Comparison of ENCODE assay signal across 11 cellular contexts in genomic region chr7:158958618-158959017, GRCh38.
DNase-seq lines count a peak whose midpoint lies in the region; ATAC-seq, FAIRE-seq and TF ChIP-seq lines count a peak whose summit lies in the region.
"Had no signal": no experiment of that assay in that cellular context is flagged by ENCODE, and none has a peak within 500 bp of the region (broad histone marks: within the 10 kb centered on the region; RNA-seq: fewer than 3 reads in every experiment).

No MANE protein-coding gene starts in this region.

- no peak overlapping the region for H3K9ac ChIP-seq in KMS-11
- no peak overlapping the region for H3K9ac ChIP-seq in GM12878 (ENCODE audit: control insufficient read depth, insufficient read depth, low read length)

- no peak overlapping the region for H3K27ac Mint-ChIP-seq in Calu3 (ENCODE audit: unreplicated experiment)
- H3K27ac Mint-ChIP-seq in naive thymus-derived CD4-positive, alpha-beta T cell, result peak overlapping the region in 1 of 9 donors; percentile 42

- peak overlapping the region; percentile 77 for H3K4me2 ChIP-seq in KMS-11
- H3K4me2 ChIP-seq in GM12878 (ENCODE audit: control insufficient read depth, insufficient read depth), result 0 out of 2 replicates have a peak overlapping the region, but pooled peaks have one; percentile 77

- H2AFZ ChIP-seq in KMS-11 (ENCODE audit: low read depth), result peak overlapping the region; percentile 62
- no peak overlapping the region for H2AFZ ChIP-seq in GM12878 (ENCODE audit: control insufficient read depth, low read depth, low read length)

- POLR2A ChIA-PET in GM12878 (lab: Charles Lee), result no interaction called here
- POLR2A ChIA-PET in naive thymus-derived CD4-positive, alpha-beta T cell (lab: Charles Lee), result no interaction called here

- H3K9me3 ChIP-seq in GM12878 (replicated peaks; ENCODE audit: control insufficient read depth, insufficient read depth, low read length) (no peaks in the 10 kb centered on the region), ascending aorta (no peaks in the 10 kb centered on the region)
- H3K9me3 ChIP-seq in naive thymus-derived CD4-positive, alpha-beta T cell (ENCODE audit: control insufficient read depth in 2 of 3, low read length in 3 of 3), result no peaks in the 10 kb centered on the region

- no TSS peak for BruUV-seq in Calu3 (replicated peaks; lab: Mats Ljungman, UMichigan)
- BruUV-seq in GM12878 (replicated peaks; lab: Mats Ljungman, UMichigan), result no TSS peak

- H4K20me1 ChIP-seq in KMS-11 (ENCODE audit: insufficient read depth), result no peaks in the 10 kb centered on the region
- H4K20me1 ChIP-seq in GM12878 (ENCODE audit: control insufficient read depth, insufficient read depth), result no peaks in the 10 kb centered on the region

- in situ Hi-C loops in GM12878 (cut with MboI), result no loop called here

- TF ChIP-seq CTCF in Calu3 (IDR thresholded peaks at IDR 0.05; ENCODE audit: unreplicated experiment) (no peak), KMS-11 (conservative IDR thresholded peaks at IDR 0.05; ENCODE audit: low read depth, low read length) (no peak), GM12878 (IDR thresholded peaks at IDR 0.05 in 2 of 3, conservative IDR thresholded peaks at IDR 0.05 in 1 of 3; ENCODE audit: control insufficient read depth in 2 of 3, extremely low read depth in 1 of 3, insufficient read depth in 1 of 3, low read depth in 3 of 3, low read length in 3 of 3) (no peak), ascending aorta (IDR thresholded peaks at IDR 0.05) (no peak), GM20000 (IDR thresholded peaks at IDR 0.05; ENCODE audit: extremely low read depth, missing control alignments) (no peak)

- H3K27me3 Mint-ChIP-seq in Calu3 (ENCODE audit: unreplicated experiment), result peaks cover 15% of the 10 kb centered on the region
- peaks cover 0 to 24% (median 4%) of the 10 kb centered on the region in 5 donors for H3K27me3 Mint-ChIP-seq in naive thymus-derived CD4-positive, alpha-beta T cell

- RAD21 ChIA-PET in GM12878 (lab: Charles Lee; ENCODE audit: unreplicated experiment), result no interaction called here

- CTCF ChIA-PET in Calu3 (lab: Charles Lee), result no interaction called here
- CTCF ChIA-PET in GM12878 (lab: Yijun Ruan, JAX), result no interaction called here
- CTCF ChIA-PET in naive thymus-derived CD4-positive, alpha-beta T cell (lab: Charles Lee), result interaction anchor here (1.7 kb wide), 1 partner anchor 18 kb away, joined by 3 read pairs; no protein-coding TSS in a partner anchor

- H3K4me3 ChIP-seq in KMS-11 (IDR thresholded peaks at IDR 0.05; ENCODE audit: insufficient read depth, low read depth, low read length) (no peak overlapping the region), GM12878 (no peak overlapping the region), ascending aorta (peak overlapping the region in 1 of 2 donors; percentile 7)
- H3K4me3 ChIP-seq in naive thymus-derived CD4-positive, alpha-beta T cell (ENCODE audit: low read length), result peak overlapping the region; percentile 52

- H3K79me2 ChIP-seq in KMS-11 (ENCODE audit: insufficient read depth, low read depth), result no peaks in the 10 kb centered on the region
- no peaks in the 10 kb centered on the region for H3K79me2 ChIP-seq in GM12878 (ENCODE audit: control insufficient read depth, insufficient read depth, low read length)

- H3K36me3 ChIP-seq in KMS-11 (ENCODE audit: insufficient read depth), result no peaks in the 10 kb centered on the region
- no peaks in the 10 kb centered on the region for H3K36me3 ChIP-seq in GM12878 (ENCODE audit: control insufficient read depth in 2 of 2, insufficient read depth in 2 of 2, low read length in 1 of 2)
- no peaks in the 10 kb centered on the region for H3K36me3 ChIP-seq in naive thymus-derived CD4-positive, alpha-beta T cell (ENCODE audit: control insufficient read depth in 2 of 3, insufficient read depth in 3 of 3, low read length in 3 of 3)
- no peaks in the 10 kb centered on the region for H3K36me3 ChIP-seq in ascending aorta

- SMC1A ChIA-PET in GM12878 (lab: Charles Lee; ENCODE audit: uncharacterized antibody, unreplicated experiment), result no interaction called here

- peak overlapping the region; percentile 66 for H3K4me3 Mint-ChIP-seq in Calu3 (ENCODE audit: low read depth, unreplicated experiment)
- H3K4me3 Mint-ChIP-seq in naive thymus-derived CD4-positive, alpha-beta T cell, result peak overlapping the region; percentile 79 to 90 (median 84)

- H3K36me3 Mint-ChIP-seq in Calu3 (ENCODE audit: insufficient read depth, unreplicated experiment), result peaks cover 12% of the 10 kb centered on the region
- peaks cover 0 to 1% (median 0%) of the 10 kb centered on the region in 5 donors for H3K36me3 Mint-ChIP-seq in naive thymus-derived CD4-positive, alpha-beta T cell

- H3K27ac ChIP-seq in KMS-11 (no peak overlapping the region), GM12878 (ENCODE audit: control insufficient read depth, insufficient read depth) (no peak overlapping the region), ascending aorta (no peak overlapping the region)
- no peak overlapping the region for H3K27ac ChIP-seq in naive thymus-derived CD4-positive, alpha-beta T cell (ENCODE audit: low read depth, low read length)

- TF ChIP-seq RAD21 in GM12878 (IDR thresholded peaks at IDR 0.05; ENCODE audit: insufficient read depth, low read depth, low read length), result no peak

- H3K27me3 ChIP-seq in KMS-11 (ENCODE audit: insufficient read depth, low read depth) (no peaks in the 10 kb centered on the region), GM12878 (replicated peaks in 1 of 2; ENCODE audit: control insufficient read depth in 2 of 2, insufficient read depth in 2 of 2, low read length in 1 of 2) (no peaks in the 10 kb centered on the region), ascending aorta (no peaks in the 10 kb centered on the region)
- no peaks in the 10 kb centered on the region for H3K27me3 ChIP-seq in naive thymus-derived CD4-positive, alpha-beta T cell (ENCODE audit: control insufficient read depth in 2 of 2, insufficient read depth in 2 of 2, low read length in 2 of 2)

- peaks cover 6% of the 10 kb centered on the region for H3K9me3 Mint-ChIP-seq in Calu3 (ENCODE audit: low read depth, unreplicated experiment)
- peaks cover 0 to 2% (median 0%) of the 10 kb centered on the region in 11 donors for H3K9me3 Mint-ChIP-seq in naive thymus-derived CD4-positive, alpha-beta T cell

- no peak for FAIRE-seq in GM12878 (lab: Jason Lieb, UNC)
- FAIRE-seq: islet of Langerhans had no signal

- no peak for ATAC-seq in GM12878
- ATAC-seq in naive thymus-derived CD4-positive, alpha-beta T cell, result no peak

- TF ChIP-seq POLR2A in GM12878 (IDR thresholded peaks at IDR 0.05; ENCODE audit: low read depth, low read length), result no peak

- no peaks in the 10 kb centered on the region for H3K4me1 ChIP-seq in KMS-11 (ENCODE audit: low read depth, poor library complexity, severe bottlenecking)
- H3K4me1 ChIP-seq in GM12878 (ENCODE audit: control insufficient read depth, insufficient read depth, low read length), result no peaks in the 10 kb centered on the region
- peaks cover 0 to 7% of the 10 kb centered on the region in 2 donors for H3K4me1 ChIP-seq in naive thymus-derived CD4-positive, alpha-beta T cell (ENCODE audit: control insufficient read depth in 2 of 2, insufficient read depth in 2 of 2, low read length in 2 of 2)
- peaks cover 0 to 5% of the 10 kb centered on the region in 2 donors for H3K4me1 ChIP-seq in ascending aorta

- TF ChIP-seq EP300 in GM12878 (IDR thresholded peaks at IDR 0.05; ENCODE audit: borderline replicate concordance in 1 of 2, control insufficient read depth in 1 of 2, low read depth in 2 of 2, low read length in 2 of 2), result no peak

- peaks cover 10% of the 10 kb centered on the region for H3K4me1 Mint-ChIP-seq in Calu3 (ENCODE audit: low read depth, unreplicated experiment)
- H3K4me1 Mint-ChIP-seq in naive thymus-derived CD4-positive, alpha-beta T cell, result peaks cover 9 to 14% (median 12%) of the 10 kb centered on the region in 7 donors

- 43% methylated on average over 12 of the region's 13 CpGs for WGBS in GM12878 (ENCODE audit: insufficient coverage, insufficient replicate concordance, low lambda C conversion rate, missing lambda C conversion rate)

- DNase-seq in Calu3 (no peak), GM12878 (ENCODE audit: low read depth, low spot score) (no peak), ascending aorta (ENCODE audit: low spot score in 2 of 2) (no peak), GM20000 (ENCODE audit: low spot score) (no peak)
- DNase-seq in naive thymus-derived CD4-positive, alpha-beta T cell, result no peak
- no peak for DNase-seq in stimulated activated CD4-positive, alpha-beta T cell treated with anti-CD3 and anti-CD28 coated beads, Interleukin-2, amount 100 ng/mL, for 48 hours
- DNase-seq: activated gamma-delta T cell, KG1, NCI-H2107 had no signal

- intact Hi-C loops in Calu3 (cut with micrococcal nuclease; ENCODE audit: unreplicated experiment), result no loop called here
- intact Hi-C loops in GM12878 (cut with micrococcal nuclease; ENCODE audit: unreplicated experiment), result loop anchor here (1.0 kb wide), 1 partner anchor 20 kb away; no protein-coding TSS in a partner anchor
- intact Hi-C loops in naive thymus-derived CD4-positive, alpha-beta T cell (cut with micrococcal nuclease), result no loop called here
- intact Hi-C loops in ascending aorta (cut with DNase I), result no loop called here

TF ChIP-seq in GM12878, 131 proteins besides CTCF, POLR2A, EP300 and RAD21:
- TF ChIP-seq E2F4 (IDR thresholded peaks at IDR 0.05; ENCODE audit: low read depth, low read length), result no peak
- TF ChIP-seq ZSCAN29 (IDR thresholded peaks at IDR 0.05), result no peak
